1 cellular context compared by ENCODE assay signal in the genomic region with DNA sequence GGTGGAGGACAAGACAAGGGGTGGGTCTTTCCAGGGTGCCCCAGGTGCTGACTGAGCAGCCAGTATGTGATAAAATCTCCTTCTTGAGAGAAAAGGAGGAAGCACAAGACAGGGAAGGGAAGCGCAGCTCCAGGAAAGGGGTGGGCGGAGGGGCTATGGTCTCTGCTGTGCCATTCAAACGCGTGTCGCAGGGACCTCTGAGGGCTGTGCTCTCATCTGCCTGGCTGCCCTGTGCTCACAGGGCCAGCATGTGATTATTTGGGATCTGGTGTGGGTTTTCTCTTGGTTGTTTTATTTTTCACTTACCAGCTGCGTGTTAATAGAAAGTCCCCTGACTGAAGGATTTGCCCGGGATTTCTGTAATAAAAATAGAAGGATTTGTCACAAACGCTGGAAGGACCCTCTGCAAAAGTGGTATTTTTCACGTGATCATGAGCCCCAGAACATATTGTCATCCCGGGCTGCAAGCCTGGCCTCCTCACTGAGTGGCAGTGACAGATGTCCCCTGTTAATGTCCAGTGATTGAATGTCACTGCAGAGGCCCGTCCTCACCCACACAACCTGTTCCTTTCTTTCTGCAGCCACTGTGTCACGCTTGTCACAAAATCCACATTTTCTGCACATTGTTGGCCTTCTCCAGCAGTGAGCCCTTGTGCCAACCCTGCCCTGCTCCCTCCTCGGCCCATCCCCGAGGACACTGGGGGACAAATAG.
TF ChIP-seq lines count a peak whose summit lies in the region.

No MANE protein-coding gene starts in this region.

TF ChIP-seq in GM23338, 12 proteins besides CTCF, POLR2A, EP300 and RAD21 (continued from another document):
- no peak for TF ChIP-seq ZNF462 (CRISPR knock-in tag; IDR thresholded peaks at IDR 0.05)
- no peak for TF ChIP-seq POLR2AphosphoS5 (IDR thresholded peaks at IDR 0.05; ENCODE audit: low read depth)
- TF ChIP-seq JUNB (IDR thresholded peaks at IDR 0.05; ENCODE audit: unreplicated experiment), result no peak
- no peak for TF ChIP-seq REST (IDR thresholded peaks at IDR 0.05; ENCODE audit: unreplicated experiment)
- TF ChIP-seq STAT1 (IDR thresholded peaks at IDR 0.05; ENCODE audit: unreplicated experiment), result no peak
- no peak for TF ChIP-seq ZNF114 (CRISPR knock-in tag; IDR thresholded peaks at IDR 0.05)
- TF ChIP-seq EZH2 (IDR thresholded peaks at IDR 0.05; ENCODE audit: low read depth, unreplicated experiment), result no peak
- no peak for TF ChIP-seq ETS1 (IDR thresholded peaks at IDR 0.05)
- no peak for TF ChIP-seq EZH2phosphoT487 (IDR thresholded peaks at IDR 0.05; ENCODE audit: unreplicated experiment)
- no peak for TF ChIP-seq ZNF331 (CRISPR knock-in tag; IDR thresholded peaks at IDR 0.05; ENCODE audit: low read depth)
- TF ChIP-seq CREB1 (CRISPR knock-in tag; IDR thresholded peaks at IDR 0.05; ENCODE audit: low read depth), result no peak
TF ChIP-seq in GM23338: peak in this region for 0.
